In genomic region chr19:48450441-48450840, GRCh38 we compare ENCODE assay signal across 3 cellular contexts.
TF ChIP-seq lines count a peak whose summit lies in the region.

No MANE protein-coding gene starts in this region.

TF ChIP-seq in SK-N-SH, 30 proteins besides CTCF, POLR2A, EP300 and RAD21:
- TF ChIP-seq FOSL2 (IDR thresholded peaks at IDR 0.05; ENCODE audit: borderline replicate concordance, low read depth) (no peak), TCF12 (IDR thresholded peaks at IDR 0.05) (no peak), USF2 (IDR thresholded peaks at IDR 0.05; ENCODE audit: borderline replicate concordance, low read depth, low read length) (no peak), TEAD4 (IDR thresholded peaks at IDR 0.05; ENCODE audit: borderline replicate concordance, insufficient read depth) (no peak), RXRA (IDR thresholded peaks at IDR 0.05; ENCODE audit: borderline replicate concordance, low read depth) (no peak), NRF1 (IDR thresholded peaks at IDR 0.05; ENCODE audit: low read depth, low read length) (no peak), USF1 (IDR thresholded peaks at IDR 0.05; ENCODE audit: borderline replicate concordance, low read depth) (no peak), MAX (IDR thresholded peaks at IDR 0.05; ENCODE audit: low read depth) (no peak), ZBTB33 (IDR thresholded peaks at IDR 0.05; ENCODE audit: borderline replicate concordance, low read depth) (no peak), SMC3 (IDR thresholded peaks at IDR 0.05; ENCODE audit: low read depth, low read length) (no peak), ELF1 (IDR thresholded peaks at IDR 0.05) (no peak), MXI1 (IDR thresholded peaks at IDR 0.05; ENCODE audit: low read depth, low read length) (no peak), IRF3 (IDR thresholded peaks at IDR 0.05; ENCODE audit: low read depth, low read length) (no peak), FOXJ3 (CRISPR knock-in tag; IDR thresholded peaks at IDR 0.05) (no peak), POLR2AphosphoS5 (IDR thresholded peaks at IDR 0.05; ENCODE audit: low read depth, low read length) (no peak), TAF1 (IDR thresholded peaks at IDR 0.05; ENCODE audit: borderline replicate concordance, low read depth, low read length) (no peak), NFIC (IDR thresholded peaks at IDR 0.05; ENCODE audit: borderline replicate concordance) (no peak), YY1 (IDR thresholded peaks at IDR 0.05; ENCODE audit: low read depth) (no peak)

TF ChIP-seq in SK-N-SH treated with all-trans-retinoic acid at 6 μM for 48 hours, 23 proteins besides CTCF, POLR2A, EP300 and RAD21 (continues in another document):
- no peak for TF ChIP-seq GLIS3 (CRISPR knock-in tag; IDR thresholded peaks at IDR 0.05)
- no peak for TF ChIP-seq BACH2 (CRISPR knock-in tag; IDR thresholded peaks at IDR 0.05; ENCODE audit: borderline replicate concordance)
- no peak for TF ChIP-seq ISL1 (CRISPR knock-in tag; IDR thresholded peaks at IDR 0.05)
- no peak for TF ChIP-seq OSR1 (CRISPR knock-in tag; IDR thresholded peaks at IDR 0.05)
- no peak for TF ChIP-seq ZNF565 (CRISPR knock-in tag; conservative IDR thresholded peaks at IDR 0.05; ENCODE audit: low read depth)
- TF ChIP-seq TCF4 (CRISPR knock-in tag; IDR thresholded peaks at IDR 0.05; ENCODE audit: borderline replicate concordance), result no peak
- no peak for TF ChIP-seq CREB5 (CRISPR knock-in tag; IDR thresholded peaks at IDR 0.05; ENCODE audit: low read depth)
- TF ChIP-seq PATZ1 (CRISPR knock-in tag; IDR thresholded peaks at IDR 0.05; ENCODE audit: borderline replicate concordance), result no peak
- no peak for TF ChIP-seq SNAI2 (CRISPR knock-in tag; IDR thresholded peaks at IDR 0.05)
- TF ChIP-seq ZC3H10 (CRISPR knock-in tag; IDR thresholded peaks at IDR 0.05), result no peak
- no peak for TF ChIP-seq POU6F1 (CRISPR knock-in tag; IDR thresholded peaks at IDR 0.05; ENCODE audit: borderline replicate concordance, low read depth)
- TF ChIP-seq CSRNP3 (CRISPR knock-in tag; IDR thresholded peaks at IDR 0.05), result no peak
- no peak for TF ChIP-seq ZNF70 (CRISPR knock-in tag; IDR thresholded peaks at IDR 0.05)
- TF ChIP-seq ZNF8 (CRISPR knock-in tag; IDR thresholded peaks at IDR 0.05), result no peak
- TF ChIP-seq ZFP3 (CRISPR knock-in tag; IDR thresholded peaks at IDR 0.05), result no peak
- TF ChIP-seq TOX (CRISPR knock-in tag; IDR thresholded peaks at IDR 0.05; ENCODE audit: borderline replicate concordance), result no peak
- TF ChIP-seq CSDC2 (CRISPR knock-in tag; IDR thresholded peaks at IDR 0.05), result no peak

TF ChIP-seq in K562, 482 proteins besides CTCF, POLR2A, EP300 and RAD21:
- peak; percentile 23 for TF ChIP-seq RBM22 (IDR thresholded peaks at IDR 0.05; ENCODE audit: low read depth, low read length, poor library complexity, severe bottlenecking)
- peak; percentile 67; the same call in 1 of the 2 replicates for TF ChIP-seq RBFOX2 (IDR thresholded peaks at IDR 0.05; ENCODE audit: low read depth, low read length)
- TF ChIP-seq CEBPZ (IDR thresholded peaks at IDR 0.05; ENCODE audit: borderline replicate concordance, low read depth, low read length), result no peak
